ENCODE assay signal across 8 cellular contexts in the genomic region with DNA sequence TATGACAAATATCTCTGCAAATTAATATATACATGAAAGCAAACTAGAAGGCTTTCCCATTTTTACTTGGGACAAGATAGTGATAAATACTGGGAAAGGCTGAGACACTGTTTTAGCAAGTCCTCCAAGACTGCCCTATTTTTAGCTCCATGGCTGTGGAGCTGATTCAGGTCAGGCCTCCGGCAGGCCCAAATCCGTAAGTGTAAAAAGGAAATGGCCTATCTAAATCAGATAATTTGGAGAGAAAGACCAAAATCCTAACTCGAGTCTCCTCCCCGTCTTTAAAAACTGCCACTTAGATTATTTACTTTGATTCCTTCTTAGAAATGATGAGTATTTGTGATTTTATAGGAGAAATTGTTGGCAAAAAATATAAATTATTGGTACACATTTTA. TPM values are rescaled to one million over a fixed set of nuclear protein-coding genes. Genes with fewer than 3 reads are reported as not detected.
A peak's percentile ranks its signal among the peaks of the same experiment; 100 is the strongest.
DNase-seq lines count a peak whose midpoint lies in the region; ATAC-seq and TF ChIP-seq lines count a peak whose summit lies in the region.

No MANE protein-coding gene starts in this region.

- no peak overlapping the region for H2BK120ac ChIP-seq in trophoblast cell (ENCODE audit: insufficient read depth, low read length, poor library complexity)

- no peak overlapping the region for H3K14ac ChIP-seq in trophoblast cell (ENCODE audit: low read length)

- no peak overlapping the region for H4K12ac ChIP-seq in trophoblast cell (ENCODE audit: low read depth, low read length)

- H2AFZ ChIP-seq in trophoblast cell (ENCODE audit: insufficient read depth, low read length, poor library complexity): no peak overlapping the region

- H3K27me3 ChIP-seq in trophoblast cell (ENCODE audit: insufficient read depth, low read length): no peaks in the 10 kb centered on the region

- H3K9ac ChIP-seq in trophoblast cell (ENCODE audit: low read length): no peak overlapping the region

- H3K4me1 ChIP-seq in trophoblast cell (ENCODE audit: control insufficient read depth in 1 of 2, insufficient read depth in 2 of 2, low read length in 2 of 2): peaks cover 0 to 7% of the 10 kb centered on the region in 2 experiments

- no peak overlapping the region for H2BK5ac ChIP-seq in trophoblast cell (ENCODE audit: low read depth, low read length, poor library complexity)

- no peak overlapping the region for H4K91ac ChIP-seq in trophoblast cell (ENCODE audit: low read depth, low read length)

- no peak overlapping the region for H3K4me2 ChIP-seq in trophoblast cell (ENCODE audit: low read length)

- WGBS in trophoblast cell (ENCODE audit: extremely low coverage, insufficient coverage, insufficient read length): no CpG with 5 or more reads among the region's 4 CpGs

- H3K4ac ChIP-seq in trophoblast cell (ENCODE audit: low read depth, low read length): peak overlapping the region; percentile 70

- H3K79me2 ChIP-seq in trophoblast cell (ENCODE audit: control insufficient read depth, insufficient read depth, low read length, poor library complexity): peaks cover 6% of the 10 kb centered on the region

- TF ChIP-seq CTCF in epithelial cell of proximal tubule (conservative IDR thresholded peaks at IDR 0.05; ENCODE audit: low read depth, low read length) (no peak), GM20000 (IDR thresholded peaks at IDR 0.05; ENCODE audit: extremely low read depth, missing control alignments) (no peak)

- H3K36me3 ChIP-seq in trophoblast cell (ENCODE audit: control insufficient read depth in 1 of 2, insufficient read depth in 2 of 2, low read length in 2 of 2): no peaks in the 10 kb centered on the region

- no peak overlapping the region for H3K27ac ChIP-seq in trophoblast cell (ENCODE audit: low read depth, low read length)

- H3K4me3 ChIP-seq in epithelial cell of proximal tubule (ENCODE audit: low read depth, low read length) (peak overlapping the region; percentile 82), trophoblast cell (ENCODE audit: low read depth, low read length) (no peak overlapping the region)

- no peak overlapping the region for H2AK5ac ChIP-seq in trophoblast cell (ENCODE audit: low read length)

- H4K8ac ChIP-seq in trophoblast cell (ENCODE audit: low read depth, low read length): no peak overlapping the region

- no peak for ATAC-seq in HG02938 (IDR thresholded peaks at IDR 0.05; ENCODE audit: unreplicated experiment)

- no peak overlapping the region for H3K23ac ChIP-seq in trophoblast cell (ENCODE audit: low read length)

- DNase-seq in Daoy (ENCODE audit: low read depth) (peak; percentile 5), RPMI7951 (ENCODE audit: low read depth) (peak; percentile 45), epithelial cell of proximal tubule (ENCODE audit: low read depth) (no peak), trophoblast cell (no peak), NCI-H1048 (lab: John Stamatoyannopoulos, UW) (no peak), GM20000 (ENCODE audit: low spot score) (no peak), NCI-H2081 (lab: John Stamatoyannopoulos, UW) (no peak)

- no peaks in the 10 kb centered on the region for H3K9me3 ChIP-seq in trophoblast cell (ENCODE audit: insufficient read depth, low read depth, low read length)

- H3K18ac ChIP-seq in trophoblast cell (ENCODE audit: low read length): no peak overlapping the region

- H3K79me1 ChIP-seq in trophoblast cell (ENCODE audit: low read length): peaks cover 8% of the 10 kb centered on the region

- H2BK12ac ChIP-seq in trophoblast cell (ENCODE audit: low read length): no peak overlapping the region

RNA-seq across cellular contexts. Expression of a gene that starts 2.9 kb away (rescaled TPM):
- total RNA-seq in Daoy (2014; rRNA removed; shearing (Covaris generic)): 5.0 and 10.5 TPM in 2 replicates
- 9.2 and 17.1 TPM in 2 replicates for total RNA-seq in RPMI7951 (2014; rRNA removed; shearing (Covaris generic))
- total RNA-seq in epithelial cell of proximal tubule: 17.2 and 20.0 TPM in 2 replicates
- polyA plus RNA-seq in trophoblast cell (2013): 15.6 and 16.1 TPM in 2 replicates

Comparison
In these comparisons a context has a peak if more than half of its experiments do, and no peak if none do; other contexts are left out.
1. DNase-seq: peak in Daoy (single experiment) and RPMI7951 (single experiment); none in epithelial cell of proximal tubule (single experiment), trophoblast cell (0 of 2), NCI-H1048 (single experiment), GM20000 (single experiment) and NCI-H2081 (0 of 2).